19 cellular contexts compared by ENCODE assay signal in the genomic region with DNA sequence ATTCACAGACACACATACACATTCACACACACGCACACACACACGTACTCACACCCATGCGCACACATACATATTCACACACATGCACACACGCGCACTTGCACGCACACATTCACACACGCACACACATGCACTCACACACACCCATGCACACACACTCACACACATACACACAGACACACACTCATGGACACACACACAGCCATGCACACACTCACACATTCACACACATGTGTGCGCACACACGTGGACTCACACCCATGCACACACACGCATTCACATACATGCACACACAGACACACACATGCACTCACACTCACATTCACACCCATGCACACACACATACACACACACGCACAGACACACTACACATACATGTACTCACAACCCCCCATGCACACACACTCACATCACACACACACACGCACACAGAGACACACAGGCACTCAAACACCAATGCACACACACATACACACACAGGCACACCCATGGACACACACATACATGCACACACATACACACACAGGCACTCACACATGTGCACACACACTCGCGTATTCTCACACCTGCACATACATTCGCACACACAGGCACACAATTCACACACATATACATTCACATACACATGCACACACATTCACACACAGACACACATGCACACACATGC.
"Had no signal": no experiment of that assay in that cellular context is flagged by ENCODE, and none has a peak within 500 bp of the region (broad histone marks: within the 10 kb centered on the region; RNA-seq: fewer than 3 reads in every experiment).

No MANE protein-coding gene starts in this region.

- H3K36me3 ChIP-seq: brain microvascular endothelial cell, gastroesophageal sphincter, heart right ventricle, ovary, spleen, thyroid gland had no signal

- H3K27ac ChIP-seq: brain microvascular endothelial cell, gastroesophageal sphincter, heart right ventricle, ovary, spleen, thyroid gland had no signal

- H3K9me3 ChIP-seq: gastroesophageal sphincter, heart right ventricle, ovary, spleen, thyroid gland had no signal

- H3K4me1 ChIP-seq: gastroesophageal sphincter, heart right ventricle, spleen, thyroid gland had no signal

- H3K4me3 ChIP-seq: gastroesophageal sphincter, heart right ventricle, ovary, spleen, thyroid gland had no signal

- H3K27me3 ChIP-seq: brain microvascular endothelial cell, ovary had no signal

- DNase-seq: activated CD4-positive, alpha-beta T cell treated with anti-CD3 and anti-CD28 coated beads for 4 hours; activated CD8-positive, alpha-beta memory T cell treated with anti-CD3 and anti-CD28 coated beads, Interleukin-2, amount 50 U/mL, for 4 hours; activated CD8-positive, alpha-beta T cell treated with anti-CD3 and anti-CD28 coated beads, Interleukin-2, amount 10 ng/mL, durations not matched to agents 7 days and 5 days; activated effector memory CD4-positive, alpha-beta T cell treated with Interleukin-2 at 50 U/mL for 16 hours; activated naive CD4-positive, alpha-beta T cell treated with anti-CD3 and anti-CD28 coated beads, Interleukin-2, amount 50 U/mL, for 16 hours; activated T-cell treated with anti-CD3 and anti-CD28 coated beads, Interleukin-2, amount 50 U/mL, for 48 hours; aorta; brain microvascular endothelial cell; effector CD8-positive, alpha-beta T cell; heart right ventricle; left ventricle myocardium superior; naive thymus-derived CD8-positive, alpha-beta T cell; ovary; stimulated activated naive CD4-positive, alpha-beta T cell; SW 1271; T-helper 2 cell; thyroid gland had no signal
